ENCODE assay signal across 16 cellular contexts in genomic region chr10:62106929-62107519, GRCh38.
DNase-seq lines count a peak whose midpoint lies in the region; ATAC-seq and TF ChIP-seq lines count a peak whose summit lies in the region.
"Had no signal": no experiment of that assay in that cellular context is flagged by ENCODE, and none has a peak within 500 bp of the region (broad histone marks: within the 10 kb centered on the region; RNA-seq: fewer than 3 reads in every experiment).

No MANE protein-coding gene starts in this region.

- POLR2A ChIA-PET in IMR-90 (lab: Charles Lee; ENCODE audit: unreplicated experiment): interaction anchor here (0.6 kb wide), 1 partner anchor 127 kb away, joined by 10 read pairs; no protein-coding TSS in a partner anchor
- POLR2A ChIA-PET in Panc1 (lab: Charles Lee): no interaction called here

- dilution Hi-C loops in IMR-90 (cut with HindIII; ENCODE audit: low sequenced_read_pairs, unreplicated experiment): no loop called here

- no peak for TF ChIP-seq POLR2A in IMR-90 (IDR thresholded peaks at IDR 0.05; ENCODE audit: low read depth, low read length)

- peaks cover 51% of the 10 kb centered on the region for H3K4me1 Mint-ChIP-seq in activated T-cell treated with anti-CD3 and anti-CD28 coated beads, Interleukin-2, amount 50 U/mL, for 72 hours (ENCODE audit: low read depth)
- H3K4me1 Mint-ChIP-seq in activated T-cell treated with anti-CD3 and anti-CD28 coated beads, Interleukin-2, amount 50 U/mL, for 4 hours (ENCODE audit: low read depth): peaks cover 40% of the 10 kb centered on the region

- H4K8ac ChIP-seq in IMR-90 (ENCODE audit: low read depth in 2 of 2, low read length in 2 of 2): 0 out of 4 replicates have a peak overlapping the region, but pooled peaks of 1 of the 2 experiments have one; percentile 54
- H4K8ac ChIP-seq in trophoblast cell (ENCODE audit: low read depth, low read length): no peak overlapping the region

- H3K9me3 ChIP-seq in IMR-90 (ENCODE audit: control insufficient read depth, insufficient read depth, low read length) (no peaks in the 10 kb centered on the region), Panc1 (ENCODE audit: control insufficient read depth, insufficient read depth, low read depth, low read length) (no peaks in the 10 kb centered on the region), trophoblast cell (ENCODE audit: insufficient read depth, low read depth, low read length) (no peaks in the 10 kb centered on the region)

- no peak overlapping the region for H2BK12ac ChIP-seq in trophoblast cell (ENCODE audit: low read length)

- H3K14ac ChIP-seq in IMR-90 (replicated peaks; ENCODE audit: low read depth, low read length) (peak overlapping the region; percentile 64; the same call in 1 of the 2 replicates), trophoblast cell (ENCODE audit: low read length) (no peak overlapping the region)

- no peak for TF ChIP-seq RAD21 in IMR-90 (IDR thresholded peaks at IDR 0.05; ENCODE audit: low read length)

- CTCF ChIA-PET in IMR-90 (lab: Yijun Ruan, JAX): interaction anchor here (0.6 kb wide), 1 partner anchor 369 kb away, joined by 3 read pairs; no protein-coding TSS in a partner anchor
- CTCF ChIA-PET in Panc1 (lab: Charles Lee): interaction anchor here (0.7 kb wide), 1 partner anchor 73 kb away, joined by 3 read pairs; no protein-coding TSS in a partner anchor

- in situ Hi-C loops in IMR-90 (cut with MboI; ENCODE audit: low sequenced_read_pairs): no loop called here
- in situ Hi-C loops in Panc1 (cut with HindIII; ENCODE audit: low pct_unique_long_range_greater_than_20kb, low sequenced_read_pairs): no loop called here

- no peaks in the 10 kb centered on the region for H3K36me3 Mint-ChIP-seq in activated T-cell treated with anti-CD3 and anti-CD28 coated beads, Interleukin-2, amount 50 U/mL, for 72 hours (ENCODE audit: insufficient read depth in 2 of 2)
- no peaks in the 10 kb centered on the region for H3K36me3 Mint-ChIP-seq in activated T-cell treated with anti-CD3 and anti-CD28 coated beads, Interleukin-2, amount 50 U/mL, for 4 hours (ENCODE audit: insufficient read depth)
- H3K36me3 Mint-ChIP-seq: CD4-positive, alpha-beta memory T cell had no signal

- H3K56ac ChIP-seq in IMR-90 (ENCODE audit: extremely low read depth, insufficient read depth, low read length): no peak overlapping the region

- no peak overlapping the region for H2AK5ac ChIP-seq in IMR-90 (ENCODE audit: low read depth, low read length)
- no peak overlapping the region for H2AK5ac ChIP-seq in trophoblast cell (ENCODE audit: low read length)

- H2AFZ ChIP-seq in IMR-90 (replicated peaks; ENCODE audit: low read length, poor library complexity) (no peak overlapping the region), trophoblast cell (ENCODE audit: insufficient read depth, low read length, poor library complexity) (no peak overlapping the region)

- intact Hi-C loops in IMR-90 (cut with micrococcal nuclease) (no loop called here), Panc1 (cut with micrococcal nuclease; ENCODE audit: unreplicated experiment) (no loop called here)

- H3K9me1 ChIP-seq in IMR-90 (ENCODE audit: insufficient read depth, low read length): no peaks in the 10 kb centered on the region

- peak overlapping the region; percentile 85 for H3K27ac Mint-ChIP-seq in activated T-cell treated with anti-CD3 and anti-CD28 coated beads, Interleukin-2, amount 50 U/mL, for 72 hours
- H3K27ac Mint-ChIP-seq: CD4-positive, alpha-beta memory T cell had no signal

- H4K12ac ChIP-seq in trophoblast cell (ENCODE audit: low read depth, low read length): no peak overlapping the region

- H3K27ac ChIP-seq in IMR-90 (ENCODE audit: insufficient read depth, low read length) (no peak overlapping the region), Panc1 (ENCODE audit: low read length) (peak overlapping the region; percentile 18; the same call in 1 of the 2 replicates), trophoblast cell (ENCODE audit: low read depth, low read length) (no peak overlapping the region)

- no peak overlapping the region for H2AK9ac ChIP-seq in IMR-90 (replicated peaks; ENCODE audit: low read depth, low read length, poor library complexity)

- H3K9ac ChIP-seq in IMR-90 (ENCODE audit: low read depth, low read length): no peak overlapping the region
- H3K9ac ChIP-seq in trophoblast cell (ENCODE audit: low read length): no peak overlapping the region

- DNase-seq in activated T-cell treated with anti-CD3 and anti-CD28 coated beads, Interleukin-2, amount 50 U/mL, for 72 hours: no peak
- DNase-seq in activated T-cell treated with anti-CD3 and anti-CD28 coated beads, Interleukin-2, amount 50 U/mL, for 4 hours: no peak
- no peak for DNase-seq in IMR-90
- no peak for DNase-seq in Panc1 (ENCODE audit: low read depth, low spot score)
- DNase-seq in trophoblast cell: peak; percentile 19 to 78
- no peak for DNase-seq in T1000 (lab: John Stamatoyannopoulos, UW)
- DNase-seq: ACHN; CD4-positive, alpha-beta memory T cell; H7; NCI-H1436 treated with DMSO at 0.1 percent for 48 hours; NCI-H2081; NCI-H345; NCI-H748 treated with DMSO at 0.1 percent for 48 hours; SIG-M5 had no signal

- no peaks in the 10 kb centered on the region for H3K36me3 ChIP-seq in IMR-90 (ENCODE audit: control insufficient read depth, insufficient read depth, low read length)
- H3K36me3 ChIP-seq in Panc1 (ENCODE audit: control insufficient read depth, insufficient read depth, low read length): no peaks in the 10 kb centered on the region
- no peaks in the 10 kb centered on the region for H3K36me3 ChIP-seq in trophoblast cell (ENCODE audit: control insufficient read depth in 1 of 2, insufficient read depth in 2 of 2, low read length in 2 of 2)

- H3K27me3 ChIP-seq in IMR-90 (ENCODE audit: control insufficient read depth, insufficient read depth, low read length): no peaks in the 10 kb centered on the region
- no peaks in the 10 kb centered on the region for H3K27me3 ChIP-seq in Panc1 (ENCODE audit: control insufficient read depth, insufficient read depth, low read length)
- no peaks in the 10 kb centered on the region for H3K27me3 ChIP-seq in trophoblast cell (ENCODE audit: insufficient read depth, low read length)

- H3K4ac ChIP-seq in IMR-90 (ENCODE audit: low read depth, low read length) (peak overlapping the region; percentile 28; the same call in 1 of the 2 replicates), trophoblast cell (ENCODE audit: low read depth, low read length) (no peak overlapping the region)

- H4K91ac ChIP-seq in IMR-90 (ENCODE audit: insufficient read depth, low read depth, low read length): 0 out of 2 replicates have a peak overlapping the region, but pooled peaks have one; percentile 38
- no peak overlapping the region for H4K91ac ChIP-seq in trophoblast cell (ENCODE audit: low read depth, low read length)

- H3K23ac ChIP-seq in IMR-90 (ENCODE audit: low read depth, low read length) (no peak overlapping the region), trophoblast cell (ENCODE audit: low read length) (no peak overlapping the region)

- ATAC-seq in activated T-cell treated with anti-CD3 and anti-CD28 coated beads, Interleukin-2, amount 50 U/mL, for 72 hours (replicated peaks in 1 of 2): peak in 1 of 2 donors; percentile 14
- ATAC-seq in activated T-cell treated with anti-CD3 and anti-CD28 coated beads, Interleukin-2, amount 50 U/mL, for 4 hours: no peak
- ATAC-seq in IMR-90 (ENCODE audit: low read depth) (no peak), Panc1 (no peak), GM18868 (IDR thresholded peaks at IDR 0.05; ENCODE audit: unreplicated experiment) (no peak), HG02852 (IDR thresholded peaks at IDR 0.05; ENCODE audit: unreplicated experiment) (no peak)

- 0 out of 2 replicates have a peak overlapping the region, but pooled peaks have one; percentile 69 for H3K18ac ChIP-seq in IMR-90 (ENCODE audit: low read depth, low read length)
- H3K18ac ChIP-seq in trophoblast cell (ENCODE audit: low read length): no peak overlapping the region

- H3K9me3 Mint-ChIP-seq in activated T-cell treated with anti-CD3 and anti-CD28 coated beads, Interleukin-2, amount 50 U/mL, for 72 hours: peaks cover 0 to 1% of the 10 kb centered on the region in 2 donors
- H3K9me3 Mint-ChIP-seq in activated T-cell treated with anti-CD3 and anti-CD28 coated beads, Interleukin-2, amount 50 U/mL, for 4 hours: no peaks in the 10 kb centered on the region
- H3K9me3 Mint-ChIP-seq: CD4-positive, alpha-beta memory T cell had no signal

- H3K4me2 ChIP-seq in IMR-90 (ENCODE audit: low read depth, low read length) (no peak overlapping the region), trophoblast cell (ENCODE audit: low read length) (no peak overlapping the region)

- no peaks in the 10 kb centered on the region for H3K27me3 Mint-ChIP-seq in activated T-cell treated with anti-CD3 and anti-CD28 coated beads, Interleukin-2, amount 50 U/mL, for 72 hours (ENCODE audit: low read depth)
- no peaks in the 10 kb centered on the region for H3K27me3 Mint-ChIP-seq in activated T-cell treated with anti-CD3 and anti-CD28 coated beads, Interleukin-2, amount 50 U/mL, for 4 hours (ENCODE audit: low read depth)
- H3K27me3 Mint-ChIP-seq: CD4-positive, alpha-beta memory T cell had no signal

- H2BK120ac ChIP-seq in IMR-90 (ENCODE audit: low read depth, low read length) (no peak overlapping the region), trophoblast cell (ENCODE audit: insufficient read depth, low read length, poor library complexity) (no peak overlapping the region)

- H3K79me1 ChIP-seq in IMR-90 (ENCODE audit: low read depth in 1 of 2, low read length in 2 of 2): no peaks in the 10 kb centered on the region
- peaks cover 12% of the 10 kb centered on the region for H3K79me1 ChIP-seq in trophoblast cell (ENCODE audit: low read length)

- no peaks in the 10 kb centered on the region for H3K79me2 ChIP-seq in trophoblast cell (ENCODE audit: control insufficient read depth, insufficient read depth, low read length, poor library complexity)

- H2BK20ac ChIP-seq in IMR-90 (ENCODE audit: low read depth, low read length): peak overlapping the region; percentile 57; the same call in 1 of the 2 replicates

- H4K5ac ChIP-seq in IMR-90 (ENCODE audit: low read depth, low read length): no peak overlapping the region

- no peaks in the 10 kb centered on the region for H4K20me1 ChIP-seq in IMR-90 (ENCODE audit: insufficient read depth, low read length)

- H3K4me3 Mint-ChIP-seq in activated T-cell treated with anti-CD3 and anti-CD28 coated beads, Interleukin-2, amount 50 U/mL, for 72 hours: no peak overlapping the region
- no peak overlapping the region for H3K4me3 Mint-ChIP-seq in activated T-cell treated with anti-CD3 and anti-CD28 coated beads, Interleukin-2, amount 50 U/mL, for 4 hours

- no peak overlapping the region for H2BK15ac ChIP-seq in IMR-90 (ENCODE audit: low read depth, low read length)

- H3K4me3 ChIP-seq in IMR-90 (ENCODE audit: insufficient read depth, low read depth, low read length) (no peak overlapping the region), Panc1 (ENCODE audit: low read depth in 2 of 2, low read length in 2 of 2) (no peak overlapping the region), trophoblast cell (ENCODE audit: low read depth, low read length) (no peak overlapping the region)

- BruUV-seq in IMR-90 (replicated peaks; lab: Mats Ljungman, UMichigan): no TSS peak
- BruUV-seq in Panc1 (replicated peaks; lab: Mats Ljungman, UMichigan): no TSS peak

- TF ChIP-seq CTCF in IMR-90 (conservative IDR thresholded peaks at IDR 0.05; ENCODE audit: low read depth, low read length): no peak
- no peak for TF ChIP-seq CTCF in Panc1 (IDR thresholded peaks at IDR 0.05)

- H3K4me1 ChIP-seq in IMR-90 (ENCODE audit: control insufficient read depth, insufficient read depth, low read length) (peaks cover 5% of the 10 kb centered on the region; the same call in 1 of the 2 replicates), Panc1 (ENCODE audit: control insufficient read depth, insufficient read depth, low read length) (peaks cover 6% of the 10 kb centered on the region; the same call in 1 of the 2 replicates), trophoblast cell (ENCODE audit: control insufficient read depth in 1 of 2, insufficient read depth in 2 of 2, low read length in 2 of 2) (peaks cover 6% of the 10 kb centered on the region in 2 experiments)

- H2BK5ac ChIP-seq in IMR-90 (ENCODE audit: low read depth, low read length, poor library complexity, severe bottlenecking): no peak overlapping the region
- H2BK5ac ChIP-seq in trophoblast cell (ENCODE audit: low read depth, low read length, poor library complexity): no peak overlapping the region

Comparison
In these comparisons a context has a peak if more than half of its experiments do, and no peak if none do; other contexts are left out.
1. DNase-seq: peak in trophoblast cell (2 of 2); none in activated T-cell treated with anti-CD3 and anti-CD28 coated beads, Interleukin-2, amount 50 U/mL, for 72 hours (0 of 2), activated T-cell treated with anti-CD3 and anti-CD28 coated beads, Interleukin-2, amount 50 U/mL, for 4 hours (single experiment), IMR-90 (single experiment), Panc1 (single experiment) and T1000 (single experiment).